ENCODE assay signal across 16 cellular contexts in the genomic region with DNA sequence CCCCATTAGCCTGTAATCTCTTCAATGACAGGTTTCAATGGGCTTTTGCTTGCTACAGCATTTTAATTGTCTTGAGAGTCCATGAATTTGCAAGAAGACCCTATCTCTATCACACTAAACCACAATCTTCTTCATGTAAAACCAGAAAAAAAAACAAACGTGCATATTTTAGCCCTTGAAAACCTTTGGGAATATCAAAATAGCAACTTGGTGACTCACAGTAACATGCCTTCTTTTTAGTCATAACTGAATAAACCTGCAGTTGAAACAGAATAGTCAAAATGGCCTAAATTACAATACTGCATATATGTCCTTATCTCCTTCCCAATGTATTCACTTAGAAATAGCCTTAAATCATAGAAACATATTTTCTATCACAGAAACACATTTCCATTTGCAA.
A peak's percentile ranks its signal among the peaks of the same experiment; 100 is the strongest.
DNase-seq lines count a peak whose midpoint lies in the region; ATAC-seq, FAIRE-seq and TF ChIP-seq lines count a peak whose summit lies in the region.
"Had no signal": no experiment of that assay in that cellular context is flagged by ENCODE, and none has a peak within 500 bp of the region (broad histone marks: within the 10 kb centered on the region; RNA-seq: fewer than 3 reads in every experiment).

No MANE protein-coding gene starts in this region.

- H3K4me1 Mint-ChIP-seq in effector memory CD8-positive, alpha-beta T cell (ENCODE audit: low read depth in 2 of 2) = no peaks in the 10 kb centered on the region
- H3K4me1 Mint-ChIP-seq: activated CD4-positive, alpha-beta T cell treated with anti-CD3 and anti-CD28 coated beads for 36 hours; H9; naive thymus-derived CD4-positive, alpha-beta T cell had no signal

- no peaks in the 10 kb centered on the region for H3K36me3 ChIP-seq in adipocyte (ENCODE audit: control insufficient read depth, insufficient read depth, low read length, severe bottlenecking)
- H3K36me3 ChIP-seq: ascending aorta had no signal

- ATAC-seq in effector memory CD8-positive, alpha-beta T cell (replicated peaks) = no peak
- ATAC-seq in HG02798 (IDR thresholded peaks at IDR 0.05; ENCODE audit: poor library complexity, unreplicated experiment) = no peak
- ATAC-seq: activated CD4-positive, alpha-beta T cell treated with anti-CD3 and anti-CD28 coated beads for 36 hours; HepG2; naive thymus-derived CD4-positive, alpha-beta T cell had no signal

- H3K4me3 ChIP-seq in adipocyte (ENCODE audit: low read length) = peak overlapping the region; percentile 45
- H3K4me3 ChIP-seq in fibroblast of villous mesenchyme (ENCODE audit: low read depth, low read length) = no peak overlapping the region
- H3K4me3 ChIP-seq: ascending aorta had no signal

- FAIRE-seq in H54 (lab: Jason Lieb, UNC) = peak; percentile 94
- FAIRE-seq: GM12892, GM19239 had no signal

- no peaks in the 10 kb centered on the region for H3K36me3 Mint-ChIP-seq in effector memory CD8-positive, alpha-beta T cell (ENCODE audit: insufficient read depth)
- H3K36me3 Mint-ChIP-seq: naive thymus-derived CD4-positive, alpha-beta T cell had no signal

- H3K4me3 Mint-ChIP-seq in effector memory CD8-positive, alpha-beta T cell = no peak overlapping the region
- H3K4me3 Mint-ChIP-seq: activated CD4-positive, alpha-beta T cell treated with anti-CD3 and anti-CD28 coated beads for 36 hours; H9; naive thymus-derived CD4-positive, alpha-beta T cell had no signal

- peaks cover 0 to 3% of the 10 kb centered on the region in 2 donors for H3K9me3 Mint-ChIP-seq in effector memory CD8-positive, alpha-beta T cell
- H3K9me3 Mint-ChIP-seq: H9 had no signal

- H3K9ac ChIP-seq in adipocyte (ENCODE audit: low read length) = peak overlapping the region; percentile 32

- peaks cover 27% of the 10 kb centered on the region for H3K4me1 ChIP-seq in adipocyte (ENCODE audit: control insufficient read depth, insufficient read depth, low read length)

- H3K9me3 ChIP-seq in adipocyte (ENCODE audit: control insufficient read depth, low read length) = no peaks in the 10 kb centered on the region
- H3K9me3 ChIP-seq: ascending aorta had no signal

- TF ChIP-seq POLR2A in H54 (IDR thresholded peaks at IDR 0.05; ENCODE audit: low read depth, low read length) = no peak

- no peak overlapping the region for H3K27ac Mint-ChIP-seq in effector memory CD8-positive, alpha-beta T cell
- H3K27ac Mint-ChIP-seq: activated CD4-positive, alpha-beta T cell treated with anti-CD3 and anti-CD28 coated beads for 36 hours; H9; naive thymus-derived CD4-positive, alpha-beta T cell had no signal

- H3K27me3 ChIP-seq in adipocyte (replicated peaks; ENCODE audit: control insufficient read depth, insufficient read depth, low read length) = no peaks in the 10 kb centered on the region
- H3K27me3 ChIP-seq: ascending aorta had no signal

- TF ChIP-seq CTCF in fibroblast of villous mesenchyme (IDR thresholded peaks at IDR 0.05; ENCODE audit: insufficient read depth, low read depth, low read length) = no peak

- DNase-seq in H54 (ENCODE audit: insufficient read length, low spot score) (peak; percentile 7), adipocyte (ENCODE audit: low read depth) (peak; percentile 60), fibroblast of villous mesenchyme (ENCODE audit: low read depth) (peak; percentile 23), smooth muscle cell of the brain vasculature (ENCODE audit: low read depth, low spot score) (peak; percentile 35), AML-193 (lab: John Stamatoyannopoulos, UW) (no peak), NCI-H1092 (lab: John Stamatoyannopoulos, UW) (no peak)
- DNase-seq in effector memory CD8-positive, alpha-beta T cell = no peak
- DNase-seq: activated CD4-positive, alpha-beta T cell treated with anti-CD3 and anti-CD28 coated beads for 36 hours; erythroblast; H9; naive thymus-derived CD4-positive, alpha-beta T cell had no signal

- H3K27me3 Mint-ChIP-seq in effector memory CD8-positive, alpha-beta T cell = peaks cover 0 to 8% of the 10 kb centered on the region in 2 donors

Comparison
In these comparisons a context has a peak if more than half of its experiments do, and no peak if none do; other contexts are left out.
1. DNase-seq: peak in H54 (single experiment), adipocyte (single experiment), fibroblast of villous mesenchyme (single experiment) and smooth muscle cell of the brain vasculature (single experiment); none in AML-193 (0 of 2), effector memory CD8-positive, alpha-beta T cell (0 of 3) and NCI-H1092 (single experiment).